In the genomic region with DNA sequence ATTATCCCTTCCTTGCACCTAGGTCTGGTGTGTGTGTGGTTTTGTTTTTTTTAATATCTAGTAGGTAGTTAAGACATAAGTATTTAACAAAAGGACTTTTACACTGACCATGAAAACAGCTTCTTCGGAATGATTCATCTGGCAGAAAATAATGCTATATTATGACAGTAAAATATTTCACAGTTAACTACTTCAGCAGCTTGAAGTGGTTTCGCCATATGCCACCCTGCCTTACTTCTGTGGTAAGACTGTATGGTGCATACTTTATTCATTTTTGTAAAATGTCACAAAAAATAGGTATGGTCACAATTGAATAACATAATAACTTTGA, we compare ENCODE assay signal across 8 cellular contexts. TPM values are rescaled to one million over a fixed set of nuclear protein-coding genes. Genes with fewer than 3 reads are reported as not detected.
DNase-seq lines count a peak whose midpoint lies in the region; ATAC-seq, FAIRE-seq and TF ChIP-seq lines count a peak whose summit lies in the region.

No MANE protein-coding gene starts in this region.

- TF ChIP-seq CTCF in Caco-2 (IDR thresholded peaks at IDR 0.05; ENCODE audit: insufficient read depth in 1 of 2, low read depth in 1 of 2, low read length in 1 of 2, severe bottlenecking in 1 of 2, unreplicated experiment in 1 of 2), result no peak
- no peak for TF ChIP-seq CTCF in RWPE1 (conservative IDR thresholded peaks at IDR 0.05; ENCODE audit: low read depth)
- TF ChIP-seq CTCF in esophagus muscularis mucosa (IDR thresholded peaks at IDR 0.05), result no peak
- TF ChIP-seq CTCF in parathyroid adenoma (IDR thresholded peaks at IDR 0.05), result no peak

- no TSS peak for BruUV-seq in Caco-2 (replicated peaks; lab: Mats Ljungman, UMichigan)

- peaks cover 15% of the 10 kb centered on the region for H3K36me3 Mint-ChIP-seq in Caco-2 (ENCODE audit: insufficient read depth, unreplicated experiment)

- no peak for DNase-seq in Caco-2
- DNase-seq in RWPE1 (ENCODE audit: low spot score), result no peak
- no peak for DNase-seq in esophagus muscularis mucosa (ENCODE audit: extremely low spot score)
- no peak for DNase-seq in foreskin melanocyte
- DNase-seq in stimulated activated naive CD4-positive, alpha-beta T cell (lab: John Stamatoyannopoulos, UW), result no peak
- DNase-seq in GM12891 (ENCODE audit: insufficient read length, low spot score), result no peak

- H3K9ac ChIP-seq in parathyroid adenoma, result no peak overlapping the region

- H3K9me3 ChIP-seq in Caco-2 (no peaks in the 10 kb centered on the region), esophagus muscularis mucosa (no peaks in the 10 kb centered on the region), parathyroid adenoma (ENCODE audit: control insufficient read depth, low read length) (no peaks in the 10 kb centered on the region)

- peak overlapping the region; percentile 99 for H2AFZ ChIP-seq in parathyroid adenoma

- no peaks in the 10 kb centered on the region for H3K27me3 Mint-ChIP-seq in Caco-2 (ENCODE audit: insufficient read depth, unreplicated experiment)

- intact Hi-C loops in Caco-2 (cut with micrococcal nuclease; ENCODE audit: unreplicated experiment), result loop anchor here (2.0 to 10.0 kb wide), 4 partner anchors 51 to 666 kb away; no protein-coding TSS in a partner anchor
- intact Hi-C loops in esophagus muscularis mucosa (cut with DNase I), result no loop called here

- TF ChIP-seq EP300 in esophagus muscularis mucosa (IDR thresholded peaks at IDR 0.05), result no peak

- H3K27ac Mint-ChIP-seq in Caco-2 (ENCODE audit: unreplicated experiment), result peak overlapping the region; percentile 99

- H3K36me3 ChIP-seq in Caco-2 (ENCODE audit: control insufficient read depth, insufficient read depth, low read length) (no peaks in the 10 kb centered on the region), esophagus muscularis mucosa (no peaks in the 10 kb centered on the region), parathyroid adenoma (ENCODE audit: control insufficient read depth, insufficient read depth, low read length) (no peaks in the 10 kb centered on the region)

- no peak for ATAC-seq in HG02970 (IDR thresholded peaks at IDR 0.05; ENCODE audit: low FRiP score, unreplicated experiment)

- H3K4me3 ChIP-seq in Caco-2 (ENCODE audit: low read depth, low read length) (peak overlapping the region; percentile 66), esophagus muscularis mucosa (peak overlapping the region; percentile 72 to 92 (median 86)), parathyroid adenoma (ENCODE audit: low read depth, low read length) (peak overlapping the region; percentile 76)

- no peaks in the 10 kb centered on the region for H3K9me3 Mint-ChIP-seq in Caco-2 (ENCODE audit: unreplicated experiment)

- no peak for FAIRE-seq in GM12891 (lab: Jason Lieb, UNC)

- H3K27ac ChIP-seq in RWPE1 (peak overlapping the region; percentile 97), esophagus muscularis mucosa (replicated peaks in 1 of 4) (peak overlapping the region; percentile 86 to 98 (median 94)), parathyroid adenoma (peak overlapping the region; percentile 74)

- H3K4me3 Mint-ChIP-seq in Caco-2 (ENCODE audit: unreplicated experiment), result peak overlapping the region; percentile 92

- H3K79me2 ChIP-seq in parathyroid adenoma, result no peaks in the 10 kb centered on the region

- POLR2A ChIA-PET in Caco-2 (lab: Charles Lee) (interaction anchor here (2.7 kb wide), 1 partner anchor 15 kb away, joined by 12 read pairs; no protein-coding TSS in a partner anchor), RWPE1 (lab: Yijun Ruan, JAX; ENCODE audit: low non-redundant PET) (interaction anchor here (0.6 kb wide), 1 partner anchor 202 kb away, joined by 3 read pairs; no protein-coding TSS in a partner anchor)

- CTCF ChIA-PET in Caco-2 (lab: Charles Lee) (interaction anchor here (0.6 kb wide), 1 partner anchor 807 kb away, joined by 3 read pairs; no protein-coding TSS in a partner anchor), RWPE1 (lab: Yijun Ruan, JAX) (interaction anchor here (0.6 to 0.7 kb wide), 4 partner anchors 22 to 186 kb away, joined by 3 to 4 read pairs (median 3); no protein-coding TSS in a partner anchor)

- H3K4me1 Mint-ChIP-seq in Caco-2 (ENCODE audit: low read depth, unreplicated experiment), result peaks cover 14% of the 10 kb centered on the region

- peak overlapping the region; percentile 84 for H3K4me2 ChIP-seq in parathyroid adenoma (ENCODE audit: low read length)

- H3K4me1 ChIP-seq in Caco-2 (peaks cover 8% of the 10 kb centered on the region), esophagus muscularis mucosa (peaks cover 18 to 32% (median 31%) of the 10 kb centered on the region in 4 donors), parathyroid adenoma (peaks cover 4% of the 10 kb centered on the region)

- H3K27me3 ChIP-seq in Caco-2 (replicated peaks; ENCODE audit: control insufficient read depth, insufficient read depth, low read length) (no peaks in the 10 kb centered on the region), esophagus muscularis mucosa (no peaks in the 10 kb centered on the region), parathyroid adenoma (ENCODE audit: control insufficient read depth, insufficient read depth, low read length) (no peaks in the 10 kb centered on the region)

- WGBS in esophagus muscularis mucosa, result 32% methylated on average over 2 of the region's 2 CpGs

- TF ChIP-seq POLR2A in esophagus muscularis mucosa (IDR thresholded peaks at IDR 0.05; ENCODE audit: low read depth), result no peak
- no peak for TF ChIP-seq POLR2A in GM12891 (IDR thresholded peaks at IDR 0.05; ENCODE audit: low read depth, low read length)

TF ChIP-seq in GM12891, 5 proteins besides CTCF, POLR2A, EP300 and RAD21:
- TF ChIP-seq SPI1 (IDR thresholded peaks at IDR 0.05; ENCODE audit: low read depth, low read length), result no peak
- TF ChIP-seq POU2F2 (IDR thresholded peaks at IDR 0.05; ENCODE audit: low read depth, low read length), result no peak
- TF ChIP-seq PAX5 (IDR thresholded peaks at IDR 0.05; ENCODE audit: insufficient read depth, low read length, severe bottlenecking), result no peak
- no peak for TF ChIP-seq POLR2AphosphoS5 (IDR thresholded peaks at IDR 0.05; ENCODE audit: low read depth, low read length)
- TF ChIP-seq TAF1 (IDR thresholded peaks at IDR 0.05; ENCODE audit: low read depth, low read length), result no peak

RNA-seq across cellular contexts. Expression of a gene that starts 0.9 kb away (rescaled TPM):
- 94.4 and 97.3 TPM in 2 replicates for total RNA-seq in Caco-2 (2022)
- 10 to 100 TPM; 36.8 to 53.1 (median 43.8) TPM for total RNA-seq in esophagus muscularis mucosa
- 1.3 TPM for polyA plus RNA-seq in GM12891 (2012; ENCODE audit: low read depth, missing spikeins)
